1 cellular context compared by ENCODE assay signal in genomic region chr12:101935769-101936741, GRCh38.
TF ChIP-seq lines count a peak whose summit lies in the region.

No MANE protein-coding gene starts in this region.

TF ChIP-seq in HEK293, 187 proteins besides CTCF, POLR2A, EP300 and RAD21 (continued from another document and continues in another):
- TF ChIP-seq PRDM6 (tag by site-specific recombination; IDR thresholded peaks at IDR 0.05): no peak
- TF ChIP-seq ZSCAN5A (tag by site-specific recombination; IDR thresholded peaks at IDR 0.05): no peak
- no peak for TF ChIP-seq ZNF266 (tag by site-specific recombination; IDR thresholded peaks at IDR 0.05; ENCODE audit: low read depth)
- no peak for TF ChIP-seq ZBTB1 (tag by site-specific recombination; IDR thresholded peaks at IDR 0.05)
- no peak for TF ChIP-seq ZNF184 (tag by site-specific recombination; IDR thresholded peaks at IDR 0.05)
- no peak for TF ChIP-seq ZSCAN23 (tag by site-specific recombination; IDR thresholded peaks at IDR 0.05)
- no peak for TF ChIP-seq ZNF157 (tag by site-specific recombination; IDR thresholded peaks at IDR 0.05)
- no peak for TF ChIP-seq ZNF837 (tag by site-specific recombination; IDR thresholded peaks at IDR 0.05)
- no peak for TF ChIP-seq ZNF394 (tag by site-specific recombination; IDR thresholded peaks at IDR 0.05; ENCODE audit: borderline replicate concordance)
- no peak for TF ChIP-seq ZNF692 (tag by site-specific recombination; IDR thresholded peaks at IDR 0.05)
- TF ChIP-seq ZNF292 (tag by site-specific recombination; IDR thresholded peaks at IDR 0.05; ENCODE audit: borderline replicate concordance, low read depth): no peak
- no peak for TF ChIP-seq ZNF785 (tag by site-specific recombination; IDR thresholded peaks at IDR 0.05)
- 0 out of 2 replicates have a peak, but pooled peaks have one; percentile 35 for TF ChIP-seq ZNF518A (tag by site-specific recombination; conservative IDR thresholded peaks at IDR 0.05; ENCODE audit: low read depth)
- no peak for TF ChIP-seq MEIS1 (CRISPR knock-in tag; IDR thresholded peaks at IDR 0.05; ENCODE audit: borderline replicate concordance)
- TF ChIP-seq ZIC2 (tag by site-specific recombination; IDR thresholded peaks at IDR 0.05): peak; percentile 55
- TF ChIP-seq ZNF366 (tag by site-specific recombination; conservative IDR thresholded peaks at IDR 0.05): 0 out of 2 replicates have a peak, but pooled peaks have one; percentile 13
- no peak for TF ChIP-seq GLI4 (tag by site-specific recombination; IDR thresholded peaks at IDR 0.05)
- TF ChIP-seq BCL11B (tag by site-specific recombination; IDR thresholded peaks at IDR 0.05; ENCODE audit: low read depth): no peak
- TF ChIP-seq ZNF2 (tag by site-specific recombination; IDR thresholded peaks at IDR 0.05): no peak
- TF ChIP-seq ZNF174 (tag by site-specific recombination; IDR thresholded peaks at IDR 0.05): no peak
- TF ChIP-seq ZNF585B (tag by site-specific recombination; IDR thresholded peaks at IDR 0.05): no peak
- no peak for TF ChIP-seq ZNF610 (tag by site-specific recombination; IDR thresholded peaks at IDR 0.05; ENCODE audit: borderline replicate concordance)
- TF ChIP-seq, protein P1, sequence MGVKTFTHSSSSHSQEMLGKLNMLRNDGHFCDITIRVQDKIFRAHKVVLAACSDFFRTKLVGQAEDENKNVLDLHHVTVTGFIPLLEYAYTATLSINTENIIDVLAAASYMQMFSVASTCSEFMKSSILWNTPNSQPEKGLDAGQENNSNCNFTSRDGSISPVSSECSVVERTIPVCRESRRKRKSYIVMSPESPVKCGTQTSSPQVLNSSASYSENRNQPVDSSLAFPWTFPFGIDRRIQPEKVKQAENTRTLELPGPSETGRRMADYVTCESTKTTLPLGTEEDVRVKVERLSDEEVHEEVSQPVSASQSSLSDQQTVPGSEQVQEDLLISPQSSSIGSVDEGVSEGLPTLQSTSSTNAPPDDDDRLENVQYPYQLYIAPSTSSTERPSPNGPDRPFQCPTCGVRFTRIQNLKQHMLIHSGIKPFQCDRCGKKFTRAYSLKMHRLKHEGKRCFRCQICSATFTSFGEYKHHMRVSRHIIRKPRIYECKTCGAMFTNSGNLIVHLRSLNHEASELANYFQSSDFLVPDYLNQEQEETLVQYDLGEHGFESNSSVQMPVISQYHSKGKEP (tag by site-specific recombination; IDR thresholded peaks at IDR 0.05): 0 out of 2 replicates have a peak, but pooled peaks have one; percentile 23
- no peak for TF ChIP-seq ZNF214 (tag by site-specific recombination; IDR thresholded peaks at IDR 0.05; ENCODE audit: borderline replicate concordance)
- no peak for TF ChIP-seq ZNF596 (tag by site-specific recombination; IDR thresholded peaks at IDR 0.05)
- TF ChIP-seq ZNF311 (tag by site-specific recombination; IDR thresholded peaks at IDR 0.05; ENCODE audit: borderline replicate concordance): no peak
- no peak for TF ChIP-seq ZNF350 (tag by site-specific recombination; IDR thresholded peaks at IDR 0.05)
- TF ChIP-seq ZNF654 (tag by site-specific recombination; IDR thresholded peaks at IDR 0.05; ENCODE audit: low read depth): no peak
- TF ChIP-seq ZBTB26 (tag by site-specific recombination; optimal IDR thresholded peaks at IDR 0.05): no peak
- TF ChIP-seq ZNF514 (tag by site-specific recombination; IDR thresholded peaks at IDR 0.05): no peak
- no peak for TF ChIP-seq KLF16 (tag by site-specific recombination; IDR thresholded peaks at IDR 0.05)
- no peak for TF ChIP-seq ZNF501 (tag by site-specific recombination; IDR thresholded peaks at IDR 0.05)
- TF ChIP-seq GLIS1 (tag by site-specific recombination; IDR thresholded peaks at IDR 0.05): no peak; the same call in 1 of the 2 replicates
- no peak for TF ChIP-seq KLF1 (tag by site-specific recombination; IDR thresholded peaks at IDR 0.05)
- TF ChIP-seq HOXA7 (CRISPR knock-in tag; IDR thresholded peaks at IDR 0.05; ENCODE audit: borderline replicate concordance): no peak
- TF ChIP-seq, protein P2, sequence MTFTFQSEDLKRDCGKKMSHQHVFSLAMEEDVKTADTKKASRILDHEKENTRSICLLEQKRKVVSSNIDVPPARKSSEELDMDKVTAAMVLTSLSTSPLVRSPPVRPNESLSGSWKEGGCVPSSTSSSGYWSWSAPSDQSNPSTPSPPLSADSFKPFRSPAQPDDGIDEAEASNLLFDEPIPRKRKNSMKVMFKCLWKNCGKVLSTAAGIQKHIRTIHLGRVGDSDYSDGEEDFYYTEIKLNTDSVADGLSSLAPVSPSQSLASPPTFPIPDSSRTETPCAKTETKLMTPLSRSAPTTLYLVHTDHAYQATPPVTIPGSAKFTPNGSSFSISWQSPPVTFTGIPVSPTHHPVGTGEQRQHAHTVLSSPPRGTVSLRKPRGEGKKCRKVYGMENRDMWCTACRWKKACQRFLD (tag by site-specific recombination; IDR thresholded peaks at IDR 0.05): no peak
- no peak for TF ChIP-seq ZBTB48 (tag by site-specific recombination; IDR thresholded peaks at IDR 0.05)
- no peak for TF ChIP-seq HOXD13 (CRISPR knock-in tag; IDR thresholded peaks at IDR 0.05; ENCODE audit: borderline replicate concordance)
- 0 out of 2 replicates have a peak, but pooled peaks have one; percentile 16 for TF ChIP-seq PRDM10 (tag by site-specific recombination; IDR thresholded peaks at IDR 0.05)
- TF ChIP-seq ZNF426 (tag by site-specific recombination; IDR thresholded peaks at IDR 0.05): no peak
- no peak for TF ChIP-seq ZNF140 (tag by site-specific recombination; IDR thresholded peaks at IDR 0.05)
- TF ChIP-seq, protein P3, sequence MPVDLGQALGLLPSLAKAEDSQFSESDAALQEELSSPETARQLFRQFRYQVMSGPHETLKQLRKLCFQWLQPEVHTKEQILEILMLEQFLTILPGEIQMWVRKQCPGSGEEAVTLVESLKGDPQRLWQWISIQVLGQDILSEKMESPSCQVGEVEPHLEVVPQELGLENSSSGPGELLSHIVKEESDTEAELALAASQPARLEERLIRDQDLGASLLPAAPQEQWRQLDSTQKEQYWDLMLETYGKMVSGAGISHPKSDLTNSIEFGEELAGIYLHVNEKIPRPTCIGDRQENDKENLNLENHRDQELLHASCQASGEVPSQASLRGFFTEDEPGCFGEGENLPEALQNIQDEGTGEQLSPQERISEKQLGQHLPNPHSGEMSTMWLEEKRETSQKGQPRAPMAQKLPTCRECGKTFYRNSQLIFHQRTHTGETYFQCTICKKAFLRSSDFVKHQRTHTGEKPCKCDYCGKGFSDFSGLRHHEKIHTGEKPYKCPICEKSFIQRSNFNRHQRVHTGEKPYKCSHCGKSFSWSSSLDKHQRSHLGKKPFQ (tag by site-specific recombination; IDR thresholded peaks at IDR 0.05): no peak
